ENCODE assay signal across 11 cellular contexts in genomic region chr2:41194235-41194634, GRCh38.
DNase-seq lines count a peak whose midpoint lies in the region; ATAC-seq and TF ChIP-seq lines count a peak whose summit lies in the region.
"Had no signal": no experiment of that assay in that cellular context is flagged by ENCODE, and none has a peak within 500 bp of the region (broad histone marks: within the 10 kb centered on the region; RNA-seq: fewer than 3 reads in every experiment).

No MANE protein-coding gene starts in this region.

- H3K4me1 ChIP-seq in Peyer's patch, result no peaks in the 10 kb centered on the region
- H3K4me1 ChIP-seq: vagina had no signal

- H3K27me3 ChIP-seq in Peyer's patch, result no peaks in the 10 kb centered on the region
- H3K27me3 ChIP-seq: vagina had no signal

- in situ Hi-C loops in ACHN (cut with HindIII; ENCODE audit: low pct_ligation_motif_present, low pct_unique_long_range_greater_than_20kb, low sequenced_read_pairs), result no loop called here

- H3K4me3 ChIP-seq in coronary artery (peak overlapping the region; percentile 14), Peyer's patch (no peak overlapping the region)
- H3K4me3 ChIP-seq: vagina had no signal

- DNase-seq in ACHN (peak; percentile 92), OCI-M2 (lab: John Stamatoyannopoulos, UW; ENCODE audit: unreplicated experiment) (peak; percentile 2), coronary artery (ENCODE audit: low spot score) (no peak), left kidney (ENCODE audit: low read depth, low spot score) (peak; percentile 56), Peyer's patch (no peak), CD1c-positive myeloid dendritic cell (ENCODE audit: extremely low spot score) (no peak)
- DNase-seq: activated CD4-positive, alpha-beta T cell treated with anti-CD3 and anti-CD28 coated beads, Interleukin-2, amount 10 ng/mL, durations not matched to agents 24 days and 14 days; activated naive CD4-positive, alpha-beta T cell had no signal

- no peaks in the 10 kb centered on the region for H3K9me3 ChIP-seq in Peyer's patch
- H3K9me3 ChIP-seq: vagina had no signal

- H3K27ac ChIP-seq in coronary artery, result no peak overlapping the region
- no peak overlapping the region for H3K27ac ChIP-seq in Peyer's patch
- H3K27ac ChIP-seq: vagina had no signal

- ATAC-seq in HG03196 (IDR thresholded peaks at IDR 0.05; ENCODE audit: unreplicated experiment) (no peak), GM21367 (IDR thresholded peaks at IDR 0.05; ENCODE audit: unreplicated experiment) (no peak)

- TF ChIP-seq POLR2A in Peyer's patch (IDR thresholded peaks at IDR 0.05), result no peak

- no peaks in the 10 kb centered on the region for H3K36me3 ChIP-seq in Peyer's patch
- H3K36me3 ChIP-seq: vagina had no signal

- TF ChIP-seq CTCF in coronary artery (IDR thresholded peaks at IDR 0.05) (no peak), Peyer's patch (IDR thresholded peaks at IDR 0.05) (no peak)

Comparison
In these comparisons a context has a peak if more than half of its experiments do, and no peak if none do; other contexts are left out.
1. DNase-seq: peak in ACHN (single experiment), OCI-M2 (single experiment) and left kidney (single experiment); none in coronary artery (single experiment), Peyer's patch (0 of 3) and CD1c-positive myeloid dendritic cell (single experiment).